ENCODE assay signal across 9 cellular contexts in genomic region chr7:151051108-151051507, GRCh38. TPM values are rescaled to one million over a fixed set of nuclear protein-coding genes. Genes with fewer than 3 reads are reported as not detected.
DNase-seq lines count a peak whose midpoint lies in the region; ATAC-seq and TF ChIP-seq lines count a peak whose summit lies in the region.
"Had no signal": no experiment of that assay in that cellular context is flagged by ENCODE, and none has a peak within 500 bp of the region (broad histone marks: within the 10 kb centered on the region; RNA-seq: fewer than 3 reads in every experiment).

No MANE protein-coding gene starts in this region.

- 1% methylated on average over 50 of the region's 50 CpGs for WGBS in right cardiac atrium

- no peak overlapping the region for H3K4me3 Mint-ChIP-seq in CD14-positive monocyte

- TF ChIP-seq CTCF in CD14-positive monocyte (IDR thresholded peaks at IDR 0.05): no peak

- no peaks in the 10 kb centered on the region for H3K27me3 ChIP-seq in right cardiac atrium (ENCODE audit: control insufficient read depth, insufficient read depth)

- H3K9me3 ChIP-seq in right cardiac atrium (ENCODE audit: control insufficient read depth, low read length): no peaks in the 10 kb centered on the region

- no peak overlapping the region for H3K27ac ChIP-seq in right cardiac atrium (ENCODE audit: low read length)
- H3K27ac ChIP-seq: C4-2B had no signal

- H3K4me1 Mint-ChIP-seq in CD14-positive monocyte: peaks cover 12% of the 10 kb centered on the region

- H3K36me3 Mint-ChIP-seq in activated naive CD4-positive, alpha-beta T cell treated with anti-CD3 and anti-CD28 coated beads, Interleukin-2, amount 50 U/mL, for 72 hours: no peaks in the 10 kb centered on the region
- H3K36me3 Mint-ChIP-seq in CD14-positive monocyte: peaks cover 14 to 20% of the 10 kb centered on the region in 2 donors

- peak; percentile 69 for ATAC-seq in Right ventricle myocardium superior (ENCODE audit: poor library complexity)
- peak; percentile 63 to 76 for ATAC-seq in activated naive CD4-positive, alpha-beta T cell treated with anti-CD3 and anti-CD28 coated beads, Interleukin-2, amount 50 U/mL, for 72 hours
- peak; percentile 56 for ATAC-seq in right cardiac atrium
- ATAC-seq in GM21381 (IDR thresholded peaks at IDR 0.05; ENCODE audit: unreplicated experiment): no peak

- no peak overlapping the region for H3K27ac Mint-ChIP-seq in activated naive CD4-positive, alpha-beta T cell treated with anti-CD3 and anti-CD28 coated beads, Interleukin-2, amount 50 U/mL, for 72 hours
- no peak overlapping the region for H3K27ac Mint-ChIP-seq in CD14-positive monocyte

- DNase-seq in Right ventricle myocardium superior (peak; percentile 71), cardiac septum (ENCODE audit: low spot score) (no peak), right cardiac atrium (peak; percentile 63 to 88 (median 84)), CD14-positive monocyte (ENCODE audit: low spot score) (no peak), RKO (ENCODE audit: low spot score) (no peak)
- DNase-seq in activated naive CD4-positive, alpha-beta T cell treated with anti-CD3 and anti-CD28 coated beads, Interleukin-2, amount 50 U/mL, for 72 hours (ENCODE audit: low spot score in 2 of 2): peak in 1 of 2 donors; percentile 46
- peak; percentile 29 to 30 for DNase-seq in stimulated activated CD4-positive, alpha-beta T cell treated with anti-CD3 and anti-CD28 coated beads, Interleukin-12 subunit alpha, Interleukin-12 subunit beta, amount 100 ng/mL, for 24 hours (ENCODE audit: low read depth in 2 of 2)

- intact Hi-C loops in Right ventricle myocardium superior (cut with DNase I): no loop called here
- intact Hi-C loops in cardiac septum (cut with DNase I): no loop called here
- intact Hi-C loops in right cardiac atrium (cut with DNase I): no loop called here
- intact Hi-C loops in CD14-positive monocyte (cut with micrococcal nuclease): no loop called here

- H3K4me3 ChIP-seq in right cardiac atrium (ENCODE audit: low read length): no peak overlapping the region

- H3K27me3 Mint-ChIP-seq in CD14-positive monocyte (ENCODE audit: low read depth in 3 of 3): peaks cover 9 to 23% (median 11%) of the 10 kb centered on the region in 3 donors

- no peaks in the 10 kb centered on the region for H3K9me3 Mint-ChIP-seq in activated naive CD4-positive, alpha-beta T cell treated with anti-CD3 and anti-CD28 coated beads, Interleukin-2, amount 50 U/mL, for 72 hours
- H3K9me3 Mint-ChIP-seq in CD14-positive monocyte: peaks cover 0 to 2% (median 0%) of the 10 kb centered on the region in 7 donors

- H3K4me1 ChIP-seq in right cardiac atrium (ENCODE audit: control insufficient read depth, insufficient read depth, low read length): no peaks in the 10 kb centered on the region

RNA-seq across cellular contexts. Expression of gene ASIC3, which starts 2.8 kb away (rescaled TPM):
- total RNA-seq in Right ventricle myocardium superior: 6.5 TPM
- total RNA-seq in cardiac septum: 5.2 TPM
- 10 to 100 TPM in 1 of 2 donors, 1 to 10 TPM in 1; 7.6 to 19.7 TPM for total RNA-seq in activated naive CD4-positive, alpha-beta T cell treated with anti-CD3 and anti-CD28 coated beads, Interleukin-2, amount 50 U/mL, for 72 hours
- 1 to 10 TPM; 4.0 to 6.5 (median 5.0) TPM for total RNA-seq in right cardiac atrium
- 5.3 TPM for polyA plus RNA-seq in right cardiac atrium
- polyA plus RNA-seq in CD14-positive monocyte: not detected

RNA-seq across cellular contexts. Expression of gene CDK5, which starts 6.6 kb away (rescaled TPM):
- total RNA-seq in Right ventricle myocardium superior (6.3 TPM), cardiac septum (9.4 TPM), right cardiac atrium (10 to 100 TPM in 1 of 4 donors, 1 to 10 TPM in 3; 6.2 to 11.2 (median 7.4) TPM)
- 10 to 100 TPM; 13.0 to 19.4 TPM for total RNA-seq in activated naive CD4-positive, alpha-beta T cell treated with anti-CD3 and anti-CD28 coated beads, Interleukin-2, amount 50 U/mL, for 72 hours
- polyA plus RNA-seq in right cardiac atrium (6.5 TPM), CD14-positive monocyte (10 to 100 TPM; 24.9 to 31.2 TPM)

RNA-seq across cellular contexts. Expression of gene SLC4A2, which starts 8.3 kb away (rescaled TPM):
- 49.7 TPM for total RNA-seq in Right ventricle myocardium superior
- 83.4 TPM for total RNA-seq in cardiac septum
- 10 to 100 TPM; 48.9 to 99.6 TPM for total RNA-seq in activated naive CD4-positive, alpha-beta T cell treated with anti-CD3 and anti-CD28 coated beads, Interleukin-2, amount 50 U/mL, for 72 hours
- total RNA-seq in right cardiac atrium: 100 to 1,000 TPM in 2 of 4 donors, 10 to 100 TPM in 2; 83.5 to 120 (median 96.5) TPM
- polyA plus RNA-seq in right cardiac atrium: 61.7 TPM
- 10 to 100 TPM; 21.6 to 23.8 TPM for polyA plus RNA-seq in CD14-positive monocyte

RNA-seq across cellular contexts. Expression of gene ABCB8, which starts 22.9 kb away (rescaled TPM):
- total RNA-seq in Right ventricle myocardium superior (24.6 TPM), cardiac septum (28.5 TPM), right cardiac atrium (10 to 100 TPM; 20.9 to 24.5 (median 23.4) TPM)
- total RNA-seq in activated naive CD4-positive, alpha-beta T cell treated with anti-CD3 and anti-CD28 coated beads, Interleukin-2, amount 50 U/mL, for 72 hours: 10 to 100 TPM; 42.6 to 78.3 TPM
- polyA plus RNA-seq in right cardiac atrium (19.6 TPM), CD14-positive monocyte (1 to 10 TPM; 9.3 to 9.5 TPM)

RNA-seq across cellular contexts. Expression of gene ATG9B, which starts 26.8 kb away (rescaled TPM):
- total RNA-seq in Right ventricle myocardium superior (not detected), cardiac septum (0.13 TPM), right cardiac atrium (under 1 TPM in 2 of 4 donors, not detected in 2; 0.18 to 0.23 TPM)
- total RNA-seq in activated naive CD4-positive, alpha-beta T cell treated with anti-CD3 and anti-CD28 coated beads, Interleukin-2, amount 50 U/mL, for 72 hours: 10 to 100 TPM in 1 of 2 donors, 1 to 10 TPM in 1; 1.1 to 14.9 TPM
- polyA plus RNA-seq in right cardiac atrium (0.43 TPM), CD14-positive monocyte (under 1 TPM in 1 of 2 donors, not detected in 1; 0.30 TPM)

Comparison
In these comparisons a context has a peak if more than half of its experiments do, and no peak if none do; other contexts are left out.
1. DNase-seq: peak in Right ventricle myocardium superior (single experiment), right cardiac atrium (3 of 3) and stimulated activated CD4-positive, alpha-beta T cell treated with anti-CD3 and anti-CD28 coated beads, Interleukin-12 subunit alpha, Interleukin-12 subunit beta, amount 100 ng/mL, for 24 hours (2 of 2); none in cardiac septum (single experiment), CD14-positive monocyte (single experiment) and RKO (single experiment).